ENCODE assay signal across 1 cellular context in the genomic region with DNA sequence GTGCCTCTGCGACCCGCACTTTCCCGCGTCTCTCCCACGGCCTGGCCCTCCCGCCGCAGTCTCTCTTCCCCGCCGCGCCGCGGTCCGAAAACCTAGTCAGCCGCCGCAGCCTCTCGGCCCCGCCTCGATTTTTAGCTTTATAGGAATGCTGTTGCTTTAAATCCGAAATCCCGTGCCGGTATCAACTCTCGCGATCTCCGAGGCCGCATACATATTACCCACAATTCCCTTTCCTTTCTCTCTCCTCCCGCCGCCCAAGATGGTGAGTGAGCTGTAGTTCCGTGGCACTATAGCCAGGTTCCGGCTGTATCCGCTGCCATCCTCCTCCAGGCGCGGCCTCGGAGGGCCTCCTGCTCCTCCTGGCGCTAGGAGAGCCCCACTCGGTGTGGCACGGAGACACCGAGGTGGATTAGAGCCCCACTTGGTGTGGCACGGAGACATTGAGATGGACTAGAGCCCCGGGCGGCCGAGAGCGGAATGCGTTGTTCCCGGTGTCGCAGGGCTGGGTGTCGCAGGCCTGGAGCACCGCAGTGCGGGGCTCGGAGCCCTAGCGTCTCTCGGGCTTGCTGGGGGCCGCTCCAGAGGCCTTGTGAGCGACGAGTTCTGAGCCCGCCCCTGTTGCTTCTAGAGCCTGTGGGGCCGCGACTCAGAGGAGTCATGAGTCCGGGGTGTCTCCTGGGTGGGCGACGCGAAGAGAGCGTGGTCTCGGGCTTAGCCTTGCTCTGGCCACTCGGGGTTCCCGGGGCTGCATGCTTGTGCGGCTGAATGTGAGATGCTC.
TF ChIP-seq lines count a peak whose summit lies in the region.

A gene (minus strand): TSS at position 147 of the 778 bp plus-strand sequence. CDS start 1,469 bp downstream, outside the sequence.
A gene (plus strand): TSS at position 234 of the 778 bp plus-strand sequence. CDS start 26 bp downstream, at position 260.

TF ChIP-seq in GM12878, 131 proteins besides CTCF, POLR2A, EP300 and RAD21 (continued from another document):
- TF ChIP-seq, protein P1, sequence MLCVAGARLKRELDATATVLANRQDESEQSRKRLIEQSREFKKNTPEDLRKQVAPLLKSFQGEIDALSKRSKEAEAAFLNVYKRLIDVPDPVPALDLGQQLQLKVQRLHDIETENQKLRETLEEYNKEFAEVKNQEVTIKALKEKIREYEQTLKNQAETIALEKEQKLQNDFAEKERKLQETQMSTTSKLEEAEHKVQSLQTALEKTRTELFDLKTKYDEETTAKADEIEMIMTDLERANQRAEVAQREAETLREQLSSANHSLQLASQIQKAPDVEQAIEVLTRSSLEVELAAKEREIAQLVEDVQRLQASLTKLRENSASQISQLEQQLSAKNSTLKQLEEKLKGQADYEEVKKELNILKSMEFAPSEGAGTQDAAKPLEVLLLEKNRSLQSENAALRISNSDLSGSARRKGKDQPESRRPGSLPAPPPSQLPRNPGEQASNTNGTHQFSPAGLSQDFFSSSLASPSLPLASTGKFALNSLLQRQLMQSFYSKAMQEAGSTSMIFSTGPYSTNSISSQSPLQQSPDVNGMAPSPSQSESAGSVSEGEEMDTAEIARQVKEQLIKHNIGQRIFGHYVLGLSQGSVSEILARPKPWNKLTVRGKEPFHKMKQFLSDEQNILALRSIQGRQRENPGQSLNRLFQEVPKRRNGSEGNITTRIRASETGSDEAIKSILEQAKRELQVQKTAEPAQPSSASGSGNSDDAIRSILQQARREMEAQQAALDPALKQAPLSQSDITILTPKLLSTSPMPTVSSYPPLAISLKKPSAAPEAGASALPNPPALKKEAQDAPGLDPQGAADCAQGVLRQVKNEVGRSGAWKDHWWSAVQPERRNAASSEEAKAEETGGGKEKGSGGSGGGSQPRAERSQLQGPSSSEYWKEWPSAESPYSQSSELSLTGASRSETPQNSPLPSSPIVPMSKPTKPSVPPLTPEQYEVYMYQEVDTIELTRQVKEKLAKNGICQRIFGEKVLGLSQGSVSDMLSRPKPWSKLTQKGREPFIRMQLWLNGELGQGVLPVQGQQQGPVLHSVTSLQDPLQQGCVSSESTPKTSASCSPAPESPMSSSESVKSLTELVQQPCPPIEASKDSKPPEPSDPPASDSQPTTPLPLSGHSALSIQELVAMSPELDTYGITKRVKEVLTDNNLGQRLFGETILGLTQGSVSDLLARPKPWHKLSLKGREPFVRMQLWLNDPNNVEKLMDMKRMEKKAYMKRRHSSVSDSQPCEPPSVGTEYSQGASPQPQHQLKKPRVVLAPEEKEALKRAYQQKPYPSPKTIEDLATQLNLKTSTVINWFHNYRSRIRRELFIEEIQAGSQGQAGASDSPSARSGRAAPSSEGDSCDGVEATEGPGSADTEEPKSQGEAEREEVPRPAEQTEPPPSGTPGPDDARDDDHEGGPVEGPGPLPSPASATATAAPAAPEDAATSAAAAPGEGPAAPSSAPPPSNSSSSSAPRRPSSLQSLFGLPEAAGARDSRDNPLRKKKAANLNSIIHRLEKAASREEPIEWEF (IDR thresholded peaks at IDR 0.05; ENCODE audit: insufficient replicate concordance, low read depth, low read length) = no peak
- TF ChIP-seq ATF7 (IDR thresholded peaks at IDR 0.05; ENCODE audit: low read depth) (peak; percentile 31; the same call in 1 of the 2 replicates), CEBPB (IDR thresholded peaks at IDR 0.05; ENCODE audit: borderline replicate concordance in 1 of 2, low read depth in 2 of 2, low read length in 2 of 2) (no peak), RBBP5 (conservative IDR thresholded peaks at IDR 0.05) (peak; percentile 99), BHLHE40 (IDR thresholded peaks at IDR 0.05; ENCODE audit: borderline replicate concordance in 1 of 2, low read depth in 2 of 2, low read length in 1 of 2) (peak; percentile 46 to 67; a peak in 2 of 4 replicates), BACH1 (IDR thresholded peaks at IDR 0.05; ENCODE audit: borderline replicate concordance) (peak; percentile 76; the same call in 1 of the 2 replicates), CBX5 (IDR thresholded peaks at IDR 0.05; ENCODE audit: low read depth) (no peak), RFX5 (IDR thresholded peaks at IDR 0.05; ENCODE audit: low read depth, low read length) (no peak), SMARCA5 (IDR thresholded peaks at IDR 0.05) (peak; percentile 78; the same call in 1 of the 2 replicates), DPF2 (IDR thresholded peaks at IDR 0.05) (0 out of 2 replicates have a peak, but pooled peaks have one; percentile 50), RB1 (IDR thresholded peaks at IDR 0.05; ENCODE audit: borderline replicate concordance) (peak; percentile 99), SUZ12 (IDR thresholded peaks at IDR 0.05; ENCODE audit: unreplicated experiment) (no peak), SREBF2 (IDR thresholded peaks at IDR 0.05; ENCODE audit: low read length) (no peak), ZNF384 (IDR thresholded peaks at IDR 0.05; ENCODE audit: borderline replicate concordance, low read depth, low read length) (no peak), WRNIP1 (IDR thresholded peaks at IDR 0.05; ENCODE audit: borderline replicate concordance, low read depth, low read length) (no peak), SUPT20H (IDR thresholded peaks at IDR 0.05; ENCODE audit: borderline replicate concordance, control insufficient read depth, low read depth, low read length) (no peak), TARDBP (IDR thresholded peaks at IDR 0.05; ENCODE audit: borderline replicate concordance) (0 out of 2 replicates have a peak, but pooled peaks have one; percentile 45)
- TF ChIP-seq, protein P2, sequence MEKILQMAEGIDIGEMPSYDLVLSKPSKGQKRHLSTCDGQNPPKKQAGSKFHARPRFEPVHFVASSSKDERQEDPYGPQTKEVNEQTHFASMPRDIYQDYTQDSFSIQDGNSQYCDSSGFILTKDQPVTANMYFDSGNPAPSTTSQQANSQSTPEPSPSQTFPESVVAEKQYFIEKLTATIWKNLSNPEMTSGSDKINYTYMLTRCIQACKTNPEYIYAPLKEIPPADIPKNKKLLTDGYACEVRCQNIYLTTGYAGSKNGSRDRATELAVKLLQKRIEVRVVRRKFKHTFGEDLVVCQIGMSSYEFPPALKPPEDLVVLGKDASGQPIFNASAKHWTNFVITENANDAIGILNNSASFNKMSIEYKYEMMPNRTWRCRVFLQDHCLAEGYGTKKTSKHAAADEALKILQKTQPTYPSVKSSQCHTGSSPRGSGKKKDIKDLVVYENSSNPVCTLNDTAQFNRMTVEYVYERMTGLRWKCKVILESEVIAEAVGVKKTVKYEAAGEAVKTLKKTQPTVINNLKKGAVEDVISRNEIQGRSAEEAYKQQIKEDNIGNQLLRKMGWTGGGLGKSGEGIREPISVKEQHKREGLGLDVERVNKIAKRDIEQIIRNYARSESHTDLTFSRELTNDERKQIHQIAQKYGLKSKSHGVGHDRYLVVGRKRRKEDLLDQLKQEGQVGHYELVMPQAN (conservative IDR thresholded peaks at IDR 0.05) = peak; percentile 85
- TF ChIP-seq, protein P3, sequence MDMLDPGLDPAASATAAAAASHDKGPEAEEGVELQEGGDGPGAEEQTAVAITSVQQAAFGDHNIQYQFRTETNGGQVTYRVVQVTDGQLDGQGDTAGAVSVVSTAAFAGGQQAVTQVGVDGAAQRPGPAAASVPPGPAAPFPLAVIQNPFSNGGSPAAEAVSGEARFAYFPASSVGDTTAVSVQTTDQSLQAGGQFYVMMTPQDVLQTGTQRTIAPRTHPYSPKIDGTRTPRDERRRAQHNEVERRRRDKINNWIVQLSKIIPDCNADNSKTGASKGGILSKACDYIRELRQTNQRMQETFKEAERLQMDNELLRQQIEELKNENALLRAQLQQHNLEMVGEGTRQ (IDR thresholded peaks at IDR 0.05; ENCODE audit: borderline replicate concordance, low read depth, low read length) = no peak
- TF ChIP-seq, protein P4, sequence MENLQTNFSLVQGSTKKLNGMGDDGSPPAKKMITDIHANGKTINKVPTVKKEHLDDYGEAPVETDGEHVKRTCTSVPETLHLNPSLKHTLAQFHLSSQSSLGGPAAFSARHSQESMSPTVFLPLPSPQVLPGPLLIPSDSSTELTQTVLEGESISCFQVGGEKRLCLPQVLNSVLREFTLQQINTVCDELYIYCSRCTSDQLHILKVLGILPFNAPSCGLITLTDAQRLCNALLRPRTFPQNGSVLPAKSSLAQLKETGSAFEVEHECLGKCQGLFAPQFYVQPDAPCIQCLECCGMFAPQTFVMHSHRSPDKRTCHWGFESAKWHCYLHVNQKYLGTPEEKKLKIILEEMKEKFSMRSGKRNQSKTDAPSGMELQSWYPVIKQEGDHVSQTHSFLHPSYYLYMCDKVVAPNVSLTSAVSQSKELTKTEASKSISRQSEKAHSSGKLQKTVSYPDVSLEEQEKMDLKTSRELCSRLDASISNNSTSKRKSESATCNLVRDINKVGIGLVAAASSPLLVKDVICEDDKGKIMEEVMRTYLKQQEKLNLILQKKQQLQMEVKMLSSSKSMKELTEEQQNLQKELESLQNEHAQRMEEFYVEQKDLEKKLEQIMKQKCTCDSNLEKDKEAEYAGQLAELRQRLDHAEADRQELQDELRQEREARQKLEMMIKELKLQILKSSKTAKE (IDR thresholded peaks at IDR 0.05; ENCODE audit: low read depth, poor library complexity, severe bottlenecking) = no peak
- TF ChIP-seq, protein P5, sequence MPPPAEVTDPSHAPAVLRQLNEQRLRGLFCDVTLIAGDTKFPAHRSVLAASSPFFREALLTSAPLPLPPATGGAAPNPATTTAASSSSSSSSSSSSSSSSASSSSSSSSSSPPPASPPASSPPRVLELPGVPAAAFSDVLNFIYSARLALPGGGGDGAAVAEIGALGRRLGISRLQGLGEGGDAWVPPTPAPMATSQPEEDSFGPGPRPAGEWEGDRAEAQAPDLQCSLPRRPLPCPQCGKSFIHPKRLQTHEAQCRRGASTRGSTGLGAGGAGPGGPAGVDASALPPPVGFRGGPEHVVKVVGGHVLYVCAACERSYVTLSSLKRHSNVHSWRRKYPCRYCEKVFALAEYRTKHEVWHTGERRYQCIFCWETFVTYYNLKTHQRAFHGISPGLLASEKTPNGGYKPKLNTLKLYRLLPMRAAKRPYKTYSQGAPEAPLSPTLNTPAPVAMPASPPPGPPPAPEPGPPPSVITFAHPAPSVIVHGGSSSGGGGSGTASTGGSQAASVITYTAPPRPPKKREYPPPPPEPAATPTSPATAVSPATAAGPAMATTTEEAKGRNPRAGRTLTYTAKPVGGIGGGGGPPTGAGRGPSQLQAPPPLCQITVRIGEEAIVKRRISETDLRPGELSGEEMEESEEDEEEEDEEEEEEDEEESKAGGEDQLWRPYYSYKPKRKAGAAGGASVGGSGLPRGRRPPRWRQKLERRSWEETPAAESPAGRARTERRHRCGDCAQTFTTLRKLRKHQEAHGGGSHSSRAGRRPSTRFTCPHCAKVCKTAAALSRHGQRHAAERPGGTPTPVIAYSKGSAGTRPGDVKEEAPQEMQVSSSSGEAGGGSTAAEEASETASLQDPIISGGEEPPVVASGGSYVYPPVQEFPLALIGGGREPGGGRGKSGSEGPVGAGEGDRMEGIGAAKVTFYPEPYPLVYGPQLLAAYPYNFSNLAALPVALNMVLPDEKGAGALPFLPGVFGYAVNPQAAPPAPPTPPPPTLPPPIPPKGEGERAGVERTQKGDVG (CRISPR knock-in tag; IDR thresholded peaks at IDR 0.05) = no peak
- TF ChIP-seq, protein P6, sequence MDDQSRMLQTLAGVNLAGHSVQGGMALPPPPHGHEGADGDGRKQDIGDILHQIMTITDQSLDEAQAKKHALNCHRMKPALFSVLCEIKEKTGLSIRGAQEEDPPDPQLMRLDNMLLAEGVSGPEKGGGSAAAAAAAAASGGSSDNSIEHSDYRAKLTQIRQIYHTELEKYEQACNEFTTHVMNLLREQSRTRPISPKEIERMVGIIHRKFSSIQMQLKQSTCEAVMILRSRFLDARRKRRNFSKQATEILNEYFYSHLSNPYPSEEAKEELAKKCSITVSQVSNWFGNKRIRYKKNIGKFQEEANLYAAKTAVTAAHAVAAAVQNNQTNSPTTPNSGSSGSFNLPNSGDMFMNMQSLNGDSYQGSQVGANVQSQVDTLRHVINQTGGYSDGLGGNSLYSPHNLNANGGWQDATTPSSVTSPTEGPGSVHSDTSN (IDR thresholded peaks at IDR 0.05; ENCODE audit: insufficient replicate concordance, low read depth, low read length) = peak; percentile 40
